In the genomic region with DNA sequence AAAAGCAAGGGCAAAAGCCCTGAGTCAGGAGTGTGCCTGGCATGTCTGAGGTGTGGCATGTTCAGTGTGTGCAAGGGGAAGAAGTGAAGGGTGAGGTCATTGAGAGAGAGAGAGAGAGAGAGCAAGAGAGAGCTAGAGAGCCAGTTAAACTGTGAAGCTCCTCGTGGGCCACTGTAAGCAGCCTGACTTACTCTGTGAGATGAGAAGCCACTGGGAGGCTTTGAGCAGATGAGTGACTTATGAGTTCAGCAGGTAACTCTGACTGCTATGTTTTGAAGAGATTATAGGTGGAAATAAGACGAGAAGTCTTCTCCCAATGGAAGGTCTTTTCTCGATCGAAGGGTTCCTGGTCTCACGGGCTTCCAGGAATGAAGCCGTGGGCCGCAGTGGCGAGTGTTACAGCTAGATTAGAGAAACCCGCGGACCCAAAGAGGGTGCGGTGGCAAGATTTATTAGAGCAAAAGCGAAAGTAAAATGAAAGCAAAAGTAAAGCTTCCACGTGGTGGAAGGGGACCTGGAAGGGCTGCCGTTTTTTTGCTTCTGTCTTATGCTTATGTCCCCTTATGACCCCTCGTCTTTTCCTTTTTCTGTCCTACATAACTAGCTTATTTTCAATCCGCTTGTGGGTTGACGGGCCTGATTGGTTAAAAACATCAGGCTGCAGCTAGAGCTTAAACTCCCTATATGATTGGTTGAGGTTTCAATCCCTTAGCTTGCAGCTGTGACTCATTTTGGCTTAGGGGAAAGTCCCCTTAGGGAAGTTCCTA, we compare ENCODE assay signal across 9 cellular contexts.
DNase-seq lines count a peak whose midpoint lies in the region; ATAC-seq and TF ChIP-seq lines count a peak whose summit lies in the region.
"Had no signal": no experiment of that assay in that cellular context is flagged by ENCODE, and none has a peak within 500 bp of the region (broad histone marks: within the 10 kb centered on the region; RNA-seq: fewer than 3 reads in every experiment).

No MANE protein-coding gene starts in this region.

- H3K36me3 Mint-ChIP-seq in activated naive CD8-positive, alpha-beta T cell treated with anti-CD3 and anti-CD28 coated beads for 36 hours, result peaks cover 7% of the 10 kb centered on the region

- peak; percentile 74 for ATAC-seq in HG03565 (IDR thresholded peaks at IDR 0.05; ENCODE audit: unreplicated experiment)

- TF ChIP-seq CTCF in GM20000 (IDR thresholded peaks at IDR 0.05; ENCODE audit: extremely low read depth, missing control alignments), result no peak

- H3K9me3 ChIP-seq in SK-N-MC (ENCODE audit: low read depth, low read length), result no peaks in the 10 kb centered on the region
- H3K9me3 ChIP-seq in muscle layer of colon (ENCODE audit: low read length), result no peaks in the 10 kb centered on the region
- H3K9me3 ChIP-seq in thymus (ENCODE audit: control insufficient read depth), result no peaks in the 10 kb centered on the region

- H3K27me3 ChIP-seq in muscle layer of colon (ENCODE audit: control insufficient read depth in 1 of 2, insufficient read depth in 2 of 2, low read length in 2 of 2) (no peaks in the 10 kb centered on the region), thymus (ENCODE audit: control insufficient read depth, insufficient read depth) (no peaks in the 10 kb centered on the region)

- WGBS in thymus, result 6% methylated on average over 17 of the region's 17 CpGs

- H3K4me1 ChIP-seq in muscle layer of colon (ENCODE audit: insufficient read depth, low read length) (no peaks in the 10 kb centered on the region), thymus (ENCODE audit: control insufficient read depth, insufficient read depth, low read length) (no peaks in the 10 kb centered on the region)

- H3K4me1 Mint-ChIP-seq in activated naive CD8-positive, alpha-beta T cell treated with anti-CD3 and anti-CD28 coated beads for 36 hours, result peaks cover 21% of the 10 kb centered on the region

- peaks cover 3% of the 10 kb centered on the region for H3K9me3 Mint-ChIP-seq in activated naive CD8-positive, alpha-beta T cell treated with anti-CD3 and anti-CD28 coated beads for 36 hours
- H3K9me3 Mint-ChIP-seq: stimulated activated naive CD8-positive, alpha-beta T cell treated with anti-CD3 and anti-CD28 coated beads, Interleukin-15, Interleukin-2, amounts not matched to agents 100 ng/mL and 50 ng/mL, for 24 hours had no signal

- no peak overlapping the region for H3K4me3 Mint-ChIP-seq in activated naive CD8-positive, alpha-beta T cell treated with anti-CD3 and anti-CD28 coated beads for 36 hours
- H3K4me3 Mint-ChIP-seq: stimulated activated naive CD8-positive, alpha-beta T cell treated with anti-CD3 and anti-CD28 coated beads, Interleukin-15, Interleukin-2, amounts not matched to agents 100 ng/mL and 50 ng/mL, for 24 hours had no signal

- H3K27ac ChIP-seq in SK-N-MC, result no peak overlapping the region
- peak overlapping the region; percentile 15 for H3K27ac ChIP-seq in muscle layer of colon (ENCODE audit: low read depth, low read length)
- peak overlapping the region; percentile 75 for H3K27ac ChIP-seq in thymus (ENCODE audit: low read depth)

- no peaks in the 10 kb centered on the region for H3K27me3 Mint-ChIP-seq in activated naive CD8-positive, alpha-beta T cell treated with anti-CD3 and anti-CD28 coated beads for 36 hours

- no peak overlapping the region for H3K27ac Mint-ChIP-seq in activated naive CD8-positive, alpha-beta T cell treated with anti-CD3 and anti-CD28 coated beads for 36 hours

- H3K4me3 ChIP-seq in SK-N-MC (peak overlapping the region; percentile 42), muscle layer of colon (ENCODE audit: low read depth in 1 of 2, low read length in 2 of 2) (peak overlapping the region; percentile 3 to 36), thymus (ENCODE audit: low read length) (peak overlapping the region; percentile 69)

- H3K36me3 ChIP-seq in SK-N-MC (ENCODE audit: insufficient read depth, low read length) (no peaks in the 10 kb centered on the region), muscle layer of colon (ENCODE audit: insufficient read depth, low read length) (no peaks in the 10 kb centered on the region), thymus (ENCODE audit: control insufficient read depth, insufficient read depth) (no peaks in the 10 kb centered on the region)

- H3K9ac ChIP-seq in SK-N-MC (ENCODE audit: insufficient read length), result no peak overlapping the region
- H3K9ac ChIP-seq in muscle layer of colon (ENCODE audit: low read length), result no peak overlapping the region

- peak; percentile 73 for DNase-seq in DMS153 treated with DMSO at 0.1 percent for 48 hours (lab: John Stamatoyannopoulos, UW; ENCODE audit: unreplicated experiment)
- peak; percentile 46 for DNase-seq in GM20000 (ENCODE audit: low spot score)
- no peak for DNase-seq in SK-N-MC (ENCODE audit: low read depth, low spot score)
- DNase-seq in activated naive CD8-positive, alpha-beta T cell treated with anti-CD3 and anti-CD28 coated beads for 36 hours, result peak; percentile 48
- DNase-seq in SW 1271 (lab: John Stamatoyannopoulos, UW), result no peak

Comparison
In these comparisons a context has a peak if more than half of its experiments do, and no peak if none do; other contexts are left out.
1. DNase-seq: peak in DMS153 treated with DMSO at 0.1 percent for 48 hours (single experiment), GM20000 (single experiment) and activated naive CD8-positive, alpha-beta T cell treated with anti-CD3 and anti-CD28 coated beads for 36 hours (single experiment); none in SK-N-MC (single experiment) and SW 1271 (0 of 2).
2. Peak in every context shown above with its lines, with median percentiles within 50 percentile points of each other: H3K4me3 ChIP-seq.